ENCODE assay signal across 10 cellular contexts in the genomic region with DNA sequence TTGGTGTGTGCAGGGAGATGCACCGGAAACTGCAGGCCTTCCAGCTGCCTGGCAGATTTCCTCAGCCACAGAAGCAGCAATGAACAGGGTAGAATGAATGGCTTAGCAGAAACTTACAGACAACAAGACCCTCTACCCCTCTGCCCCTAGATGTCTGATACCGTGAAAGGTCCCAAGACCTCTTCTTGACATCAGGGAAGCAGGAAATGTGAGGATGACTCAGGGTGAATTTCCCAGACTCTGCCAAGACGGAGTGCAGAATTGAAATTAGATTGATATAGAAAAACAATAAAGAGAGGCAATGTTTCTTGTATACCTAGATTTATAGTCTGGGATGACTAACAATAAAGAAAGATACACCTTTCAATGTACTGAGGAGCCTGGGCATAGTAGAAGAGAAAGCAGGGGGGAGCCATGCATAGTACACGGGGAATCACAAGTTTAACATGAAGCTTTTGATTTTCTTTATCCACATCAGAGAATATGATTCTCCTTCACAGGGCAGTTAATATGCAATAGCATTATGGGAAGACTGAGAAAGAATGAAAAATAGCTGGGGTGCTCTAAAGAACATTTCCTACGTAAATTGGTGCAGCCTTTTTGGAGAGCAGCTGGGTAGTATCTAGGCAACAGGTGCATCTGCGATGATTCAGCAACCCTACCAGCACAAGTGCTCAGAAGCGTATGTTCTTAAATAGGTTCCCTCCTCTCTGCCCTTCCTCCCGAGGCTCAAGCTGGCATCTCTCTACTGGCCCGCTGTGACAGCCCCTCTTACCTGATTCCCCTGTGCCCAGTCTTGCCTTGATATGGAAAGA. TPM values are rescaled to one million over a fixed set of nuclear protein-coding genes. Genes with fewer than 3 reads are reported as not detected.
DNase-seq lines count a peak whose midpoint lies in the region; ATAC-seq and TF ChIP-seq lines count a peak whose summit lies in the region.
"Had no signal": no experiment of that assay in that cellular context is flagged by ENCODE, and none has a peak within 500 bp of the region (broad histone marks: within the 10 kb centered on the region; RNA-seq: fewer than 3 reads in every experiment).

No MANE protein-coding gene starts in this region.

- TF ChIP-seq CTCF in WERI-Rb-1 (IDR thresholded peaks at IDR 0.05; ENCODE audit: low read depth, low read length) = no peak

- peaks cover 15% of the 10 kb centered on the region for H3K4me1 Mint-ChIP-seq in activated CD8-positive, alpha-beta memory T cell treated with anti-CD3 and anti-CD28 coated beads, Interleukin-2, amount 10 ng/mL, durations not matched to agents 7 days and 5 days
- H3K4me1 Mint-ChIP-seq in IgD-negative memory B cell (peaks cover 8 to 27% (median 9%) of the 10 kb centered on the region in 3 donors), immature natural killer cell (no peaks in the 10 kb centered on the region)
- H3K4me1 Mint-ChIP-seq in activated naive CD8-positive, alpha-beta T cell treated with anti-CD3 and anti-CD28 coated beads, Interleukin-2, amount 50 U/mL, for 24 hours = peaks cover 8% of the 10 kb centered on the region
- peaks cover 6% of the 10 kb centered on the region for H3K4me1 Mint-ChIP-seq in stimulated activated effector memory CD8-positive, alpha-beta T cell treated with anti-CD3 and anti-CD28 coated beads, Interleukin-12 subunit alpha, Interleukin-12 subunit beta, amount 100 ng/mL, for 72 hours

- no peaks in the 10 kb centered on the region for H3K36me3 ChIP-seq in WERI-Rb-1
- H3K36me3 ChIP-seq: BE2C had no signal

- peak; percentile 68 for ATAC-seq in activated CD8-positive, alpha-beta memory T cell treated with anti-CD3 and anti-CD28 coated beads, Interleukin-2, amount 10 ng/mL, durations not matched to agents 7 days and 5 days
- ATAC-seq in activated naive CD8-positive, alpha-beta T cell treated with anti-CD3 and anti-CD28 coated beads, Interleukin-2, amount 50 U/mL, for 24 hours = peak; percentile 46
- ATAC-seq in stimulated activated effector memory CD8-positive, alpha-beta T cell treated with anti-CD3 and anti-CD28 coated beads, Interleukin-12 subunit alpha, Interleukin-12 subunit beta, amount 100 ng/mL, for 72 hours = peak; percentile 71
- ATAC-seq in GM19467 (IDR thresholded peaks at IDR 0.05; ENCODE audit: unreplicated experiment) = no peak

- H3K4me3 Mint-ChIP-seq in activated CD8-positive, alpha-beta memory T cell treated with anti-CD3 and anti-CD28 coated beads, Interleukin-2, amount 10 ng/mL, durations not matched to agents 7 days and 5 days = no peak overlapping the region
- H3K4me3 Mint-ChIP-seq in IgD-negative memory B cell (peak overlapping the region in 2 of 4 donors; percentile 1 to 24), immature natural killer cell (no peak overlapping the region)
- peak overlapping the region; percentile 29 for H3K4me3 Mint-ChIP-seq in activated naive CD8-positive, alpha-beta T cell treated with anti-CD3 and anti-CD28 coated beads, Interleukin-2, amount 50 U/mL, for 24 hours
- no peak overlapping the region for H3K4me3 Mint-ChIP-seq in stimulated activated effector memory CD8-positive, alpha-beta T cell treated with anti-CD3 and anti-CD28 coated beads, Interleukin-12 subunit alpha, Interleukin-12 subunit beta, amount 100 ng/mL, for 72 hours

- no peaks in the 10 kb centered on the region for H3K27me3 Mint-ChIP-seq in activated CD8-positive, alpha-beta memory T cell treated with anti-CD3 and anti-CD28 coated beads, Interleukin-2, amount 10 ng/mL, durations not matched to agents 7 days and 5 days
- no peaks in the 10 kb centered on the region for H3K27me3 Mint-ChIP-seq in IgD-negative memory B cell
- H3K27me3 Mint-ChIP-seq in activated naive CD8-positive, alpha-beta T cell treated with anti-CD3 and anti-CD28 coated beads, Interleukin-2, amount 50 U/mL, for 24 hours = no peaks in the 10 kb centered on the region
- peaks cover 0 to 1% (median 1%) of the 10 kb centered on the region in 3 donors for H3K27me3 Mint-ChIP-seq in immature natural killer cell (ENCODE audit: low read depth in 3 of 3)

- H3K27ac Mint-ChIP-seq in activated CD8-positive, alpha-beta memory T cell treated with anti-CD3 and anti-CD28 coated beads, Interleukin-2, amount 10 ng/mL, durations not matched to agents 7 days and 5 days = no peak overlapping the region
- peak overlapping the region in 2 of 3 donors; percentile 54 to 88 for H3K27ac Mint-ChIP-seq in IgD-negative memory B cell
- H3K27ac Mint-ChIP-seq in activated naive CD8-positive, alpha-beta T cell treated with anti-CD3 and anti-CD28 coated beads, Interleukin-2, amount 50 U/mL, for 24 hours = no peak overlapping the region
- H3K27ac Mint-ChIP-seq in stimulated activated effector memory CD8-positive, alpha-beta T cell treated with anti-CD3 and anti-CD28 coated beads, Interleukin-12 subunit alpha, Interleukin-12 subunit beta, amount 100 ng/mL, for 72 hours = no peak overlapping the region
- H3K27ac Mint-ChIP-seq in immature natural killer cell = no peak overlapping the region

- H3K9me3 Mint-ChIP-seq in activated CD8-positive, alpha-beta memory T cell treated with anti-CD3 and anti-CD28 coated beads, Interleukin-2, amount 10 ng/mL, durations not matched to agents 7 days and 5 days (ENCODE audit: low read depth) = no peaks in the 10 kb centered on the region
- H3K9me3 Mint-ChIP-seq in IgD-negative memory B cell (no peaks in the 10 kb centered on the region), immature natural killer cell (no peaks in the 10 kb centered on the region)
- no peaks in the 10 kb centered on the region for H3K9me3 Mint-ChIP-seq in activated naive CD8-positive, alpha-beta T cell treated with anti-CD3 and anti-CD28 coated beads, Interleukin-2, amount 50 U/mL, for 24 hours
- H3K9me3 Mint-ChIP-seq in stimulated activated effector memory CD8-positive, alpha-beta T cell treated with anti-CD3 and anti-CD28 coated beads, Interleukin-12 subunit alpha, Interleukin-12 subunit beta, amount 100 ng/mL, for 72 hours = no peaks in the 10 kb centered on the region

- CTCF ChIA-PET in activated CD8-positive, alpha-beta memory T cell treated with anti-CD3 and anti-CD28 coated beads, Interleukin-2, amount 10 ng/mL, durations not matched to agents 7 days and 5 days (lab: Charles Lee) = interaction anchor here (0.8 to 5.2 kb wide), 4 partner anchors 11 to 20 kb away, joined by 3 to 33 read pairs (median 5); a partner anchor contains a TSS

- DNase-seq in activated CD8-positive, alpha-beta memory T cell treated with anti-CD3 and anti-CD28 coated beads, Interleukin-2, amount 10 ng/mL, durations not matched to agents 7 days and 5 days = no peak
- no peak for DNase-seq in activated CD8-positive, alpha-beta memory T cell treated with anti-CD3 and anti-CD28 coated beads, Interleukin-2, amount 50 U/mL, for 4 hours
- no peak for DNase-seq in activated naive CD8-positive, alpha-beta T cell treated with anti-CD3 and anti-CD28 coated beads, Interleukin-2, amount 50 U/mL, for 24 hours
- no peak for DNase-seq in stimulated activated effector memory CD8-positive, alpha-beta T cell treated with anti-CD3 and anti-CD28 coated beads, Interleukin-12 subunit alpha, Interleukin-12 subunit beta, amount 100 ng/mL, for 72 hours (ENCODE audit: low spot score in 2 of 2)
- DNase-seq in immature natural killer cell (no peak), WERI-Rb-1 (no peak)
- DNase-seq: BE2C had no signal

- peaks cover 8% of the 10 kb centered on the region for H3K27me3 ChIP-seq in WERI-Rb-1 (ENCODE audit: insufficient read depth, low read depth, severe bottlenecking)
- H3K27me3 ChIP-seq: BE2C had no signal

- no peaks in the 10 kb centered on the region for H3K9me3 ChIP-seq in WERI-Rb-1 (ENCODE audit: severe bottlenecking)
- H3K9me3 ChIP-seq: BE2C had no signal

- H3K27ac ChIP-seq in WERI-Rb-1 = no peak overlapping the region

- H3K4me3 ChIP-seq in WERI-Rb-1 (ENCODE audit: low read depth, low read length) = no peak overlapping the region

- peaks cover 1% of the 10 kb centered on the region for H3K36me3 Mint-ChIP-seq in activated CD8-positive, alpha-beta memory T cell treated with anti-CD3 and anti-CD28 coated beads, Interleukin-2, amount 10 ng/mL, durations not matched to agents 7 days and 5 days
- H3K36me3 Mint-ChIP-seq in IgD-negative memory B cell (no peaks in the 10 kb centered on the region), immature natural killer cell (no peaks in the 10 kb centered on the region)
- no peaks in the 10 kb centered on the region for H3K36me3 Mint-ChIP-seq in activated naive CD8-positive, alpha-beta T cell treated with anti-CD3 and anti-CD28 coated beads, Interleukin-2, amount 50 U/mL, for 24 hours (ENCODE audit: low read depth)
- no peaks in the 10 kb centered on the region for H3K36me3 Mint-ChIP-seq in stimulated activated effector memory CD8-positive, alpha-beta T cell treated with anti-CD3 and anti-CD28 coated beads, Interleukin-12 subunit alpha, Interleukin-12 subunit beta, amount 100 ng/mL, for 72 hours

RNA-seq across cellular contexts. Expression of a gene that starts 18.3 kb away (rescaled TPM):
- total RNA-seq in activated CD8-positive, alpha-beta memory T cell treated with anti-CD3 and anti-CD28 coated beads, Interleukin-2, amount 10 ng/mL, durations not matched to agents 7 days and 5 days = 100 to 1,000 TPM in 1 of 2 experiments, 10 to 100 TPM in 1; 97.4 to 119 TPM
- polyA plus RNA-seq in IgD-negative memory B cell (73.8 TPM), immature natural killer cell (100 to 1,000 TPM in 1 of 3 donors, 10 to 100 TPM in 2; 31.1 to 108 (median 34.3) TPM)
- total RNA-seq: glomerular endothelial cell had no signal

RNA-seq across cellular contexts. Expression of a gene that starts 58.4 kb away (rescaled TPM):
- total RNA-seq in activated CD8-positive, alpha-beta memory T cell treated with anti-CD3 and anti-CD28 coated beads, Interleukin-2, amount 10 ng/mL, durations not matched to agents 7 days and 5 days = 1 to 10 TPM; 4.3 to 6.7 TPM
- polyA plus RNA-seq in IgD-negative memory B cell = 0.38 TPM
- polyA plus RNA-seq in immature natural killer cell = 1 to 10 TPM in 2 of 3 donors, under 1 TPM in 1; 0.63 to 1.8 (median 1.3) TPM

Comparison
In these comparisons a context has a peak if more than half of its experiments do, and no peak if none do; other contexts are left out.
1. H3K27ac Mint-ChIP-seq: peak in IgD-negative memory B cell (2 of 3); none in activated CD8-positive, alpha-beta memory T cell treated with anti-CD3 and anti-CD28 coated beads, Interleukin-2, amount 10 ng/mL, durations not matched to agents 7 days and 5 days (single experiment), activated naive CD8-positive, alpha-beta T cell treated with anti-CD3 and anti-CD28 coated beads, Interleukin-2, amount 50 U/mL, for 24 hours (single experiment), stimulated activated effector memory CD8-positive, alpha-beta T cell treated with anti-CD3 and anti-CD28 coated beads, Interleukin-12 subunit alpha, Interleukin-12 subunit beta, amount 100 ng/mL, for 72 hours (single experiment) and immature natural killer cell (0 of 6).